8 cellular contexts compared by ENCODE assay signal in genomic region chr11:94171693-94172440, GRCh38. TPM values are rescaled to one million over a fixed set of nuclear protein-coding genes. Genes with fewer than 3 reads are reported as not detected.
DNase-seq lines count a peak whose midpoint lies in the region; ATAC-seq lines count a peak whose summit lies in the region.
"Had no signal": no experiment of that assay in that cellular context is flagged by ENCODE, and none has a peak within 500 bp of the region (broad histone marks: within the 10 kb centered on the region; RNA-seq: fewer than 3 reads in every experiment).

No MANE protein-coding gene starts in this region.

- no peak overlapping the region for H3K27ac ChIP-seq in right cardiac atrium (ENCODE audit: low read length)
- H3K27ac ChIP-seq: skin epidermis had no signal

- no peaks in the 10 kb centered on the region for H3K27me3 ChIP-seq in right cardiac atrium (ENCODE audit: control insufficient read depth, insufficient read depth)

- H3K9me3 ChIP-seq in right cardiac atrium (ENCODE audit: control insufficient read depth, low read length) = no peaks in the 10 kb centered on the region

- DNase-seq in EH (ENCODE audit: low read depth) (peak; percentile 67), NCI-H1105 (lab: John Stamatoyannopoulos, UW) (peak; percentile 24), right cardiac atrium (peak; percentile 34 to 81 (median 48)), DMS79 (lab: John Stamatoyannopoulos, UW) (no peak)
- peak; percentile 57 to 63 for DNase-seq in activated T-cell treated with anti-CD3 and anti-CD28 coated beads, Interleukin-2, amount 50 U/mL, for 48 hours
- peak in 2 of 3 donors; percentile 14 to 23 for DNase-seq in stimulated activated CD4-positive, alpha-beta T cell treated with anti-CD3 and anti-CD28 coated beads, TNF-alpha, amount 100 ng/mL, for 48 hours (ENCODE audit: low read depth in 3 of 3)

- intact Hi-C loops in right cardiac atrium (cut with DNase I) = no loop called here

- no peak overlapping the region for H3K4me3 ChIP-seq in right cardiac atrium (ENCODE audit: low read length)
- H3K4me3 ChIP-seq: skin epidermis had no signal

- H3K4me1 ChIP-seq in right cardiac atrium (ENCODE audit: control insufficient read depth, insufficient read depth, low read length) = no peaks in the 10 kb centered on the region

- peak; percentile 77 for ATAC-seq in GM21526 (IDR thresholded peaks at IDR 0.05; ENCODE audit: low FRiP score, unreplicated experiment)
- ATAC-seq in right cardiac atrium = peak in 1 of 2 donors; percentile 51

- WGBS in right cardiac atrium = 67% methylated on average over 8 of the region's 8 CpGs

RNA-seq across cellular contexts. Expression of gene PANX1, which starts 43.2 kb away (rescaled TPM):
- 10 to 100 TPM in 1 of 4 donors, 1 to 10 TPM in 3; 8.0 to 16.1 (median 8.5) TPM for total RNA-seq in right cardiac atrium
- 4.6 TPM for polyA plus RNA-seq in right cardiac atrium
